In the genomic region with DNA sequence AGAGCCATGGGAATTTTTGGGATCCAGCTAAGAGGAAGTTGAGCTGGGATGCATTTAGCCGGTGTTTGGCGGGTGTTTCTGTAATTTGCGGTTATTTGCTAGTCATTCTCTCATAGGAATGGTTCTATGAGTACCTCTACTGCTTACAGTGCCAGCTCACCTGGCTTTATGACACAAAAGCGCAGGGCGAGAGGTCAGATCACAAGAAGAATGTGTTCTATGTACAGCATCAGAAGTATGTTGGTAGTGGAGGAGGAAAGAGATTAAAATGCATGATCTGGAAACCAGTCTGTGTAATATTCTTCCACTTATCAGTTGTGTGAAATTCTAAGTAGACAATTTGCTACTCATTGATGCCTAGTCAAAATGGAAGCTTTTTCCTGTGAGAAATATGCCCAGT, we compare ENCODE assay signal across 34 cellular contexts.
"Had no signal": no experiment of that assay in that cellular context is flagged by ENCODE, and none has a peak within 500 bp of the region (broad histone marks: within the 10 kb centered on the region; RNA-seq: fewer than 3 reads in every experiment).

No MANE protein-coding gene starts in this region.

- H3K27me3 ChIP-seq: MG63 had no signal

- H3K4me3 ChIP-seq: MG63 had no signal

- H3K9me3 ChIP-seq: MG63 had no signal

- DNase-seq: Karpas-422, Kasumi-1, MG63, MM.1S, MV-4-11, NCI-H1048, NCI-H1092, NCI-H1092 treated with DMSO at 0.1 percent for 48 hours, NCI-H1105, NCI-H1105 treated with DMSO at 0.1 percent for 48 hours, NCI-H1417, NCI-H1417 treated with DMSO at 0.1 percent for 48 hours, NCI-H1436, NCI-H1436 treated with DMSO at 0.1 percent for 48 hours, NCI-H146, NCI-H1694, NCI-H1694 treated with DMSO at 0.1 percent for 48 hours, NCI-H187, NCI-H187 treated with DMSO at 0.1 percent for 48 hours, NCI-H1930, NCI-H2029, NCI-H2029 treated with DMSO at 0.1 percent for 48 hours, NCI-H2081, NCI-H2081 treated with DMSO at 0.1 percent for 48 hours, NCI-H2107, NCI-H2171, NCI-H2171 treated with DMSO at 0.1 percent for 48 hours, NCI-H2227 treated with DMSO at 0.1 percent for 48 hours, NCI-H226, NCI-H345, NCI-H446, NCI-H446 treated with DMSO at 0.1 percent for 48 hours, NCI-H510A had no signal

- H3K36me3 ChIP-seq: MG63 had no signal

- H3K9ac ChIP-seq: KMS-11 had no signal

- H3K4me2 ChIP-seq: KMS-11 had no signal

- H3K27ac ChIP-seq: KMS-11 had no signal
